In the genomic region with DNA sequence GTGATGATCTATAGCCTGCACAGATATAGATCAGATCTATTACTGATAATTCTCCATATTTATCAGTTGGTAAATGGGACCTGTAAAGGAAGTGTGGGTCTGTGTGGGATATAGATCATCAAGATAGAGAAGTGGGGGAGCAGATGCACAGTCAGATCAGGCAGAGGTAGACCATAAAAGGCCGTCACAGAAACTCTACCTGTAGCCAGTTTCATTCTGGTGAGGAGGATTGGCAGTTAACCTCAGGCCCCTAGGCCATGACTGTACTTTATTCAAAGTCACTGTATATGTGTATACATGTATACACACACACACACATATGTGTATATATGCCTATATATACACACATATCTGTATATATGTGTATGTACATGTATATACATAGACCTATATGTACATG, we compare ENCODE assay signal across 24 cellular contexts.
"Had no signal": no experiment of that assay in that cellular context is flagged by ENCODE, and none has a peak within 500 bp of the region (broad histone marks: within the 10 kb centered on the region; RNA-seq: fewer than 3 reads in every experiment).

No MANE protein-coding gene starts in this region.

- H3K4me3 Mint-ChIP-seq: WTC11 had no signal

- H3K4me1 ChIP-seq: body of pancreas had no signal

- H3K36me3 ChIP-seq: ascending aorta, MG63 had no signal

- DNase-seq: activated CD4-positive, alpha-beta T cell treated with anti-CD3 and anti-CD28 coated beads for 48 hours; activated CD4-positive, alpha-beta T cell treated with anti-CD3 and anti-CD28 coated beads, Interleukin-2, amount 50 U/mL, for 4 hours; activated CD4-positive, CD25-positive, alpha-beta regulatory T cell treated with anti-CD3 and anti-CD28 coated beads, Interleukin-2, amount 50 U/mL, for 72 hours; activated CD8-positive, alpha-beta memory T cell treated with anti-CD3 and anti-CD28 coated beads for 24 hours; activated naive CD4-positive, alpha-beta T cell treated with anti-CD3 and anti-CD28 coated beads, Interleukin-2, amount 50 U/mL, for 16 hours; activated T-cell treated with anti-CD3 and anti-CD28 coated beads, Interleukin-2, amount 50 U/mL, for 48 hours; amniotic stem cell; body of pancreas; central memory CD4-positive, alpha-beta T cell; MG63; MV-4-11; NCI-H1417 treated with DMSO at 0.1 percent for 48 hours; NCI-H1694; NCI-H526 treated with DMSO at 0.1 percent for 48 hours; NCI-H82; NK-92 treated with Interleukin-12 subunit alpha and Interleukin-12 subunit beta, amount 100 ng/mL, for 24 hours; OCI-M1; RPMI8226; SW 1271 had no signal

- H3K9me3 ChIP-seq: ascending aorta, body of pancreas, MG63 had no signal

- H3K27ac ChIP-seq: ascending aorta, body of pancreas, KMS-11, SK-N-MC had no signal

- H3K27me3 ChIP-seq: ascending aorta, body of pancreas, MG63 had no signal

- H3K27ac Mint-ChIP-seq: WTC11 had no signal

- H3K4me3 ChIP-seq: ascending aorta, body of pancreas, MG63, SK-N-MC had no signal

- ATAC-seq: Panc1, WTC11 had no signal
